ENCODE assay signal across 16 cellular contexts in genomic region chr4:4455199-4455865, GRCh38.
DNase-seq lines count a peak whose midpoint lies in the region; ATAC-seq, FAIRE-seq and TF ChIP-seq lines count a peak whose summit lies in the region.
"Had no signal": no experiment of that assay in that cellular context is flagged by ENCODE, and none has a peak within 500 bp of the region (broad histone marks: within the 10 kb centered on the region; RNA-seq: fewer than 3 reads in every experiment).

No MANE protein-coding gene starts in this region.

- H3K9me2 ChIP-seq in SK-N-SH, result no peaks in the 10 kb centered on the region

- peaks cover 17% of the 10 kb centered on the region for H3F3A ChIP-seq in SK-N-SH (replicated peaks; ENCODE audit: insufficient read depth)

- CTCF ChIA-PET in SK-N-SH (lab: Yijun Ruan, JAX), result interaction anchor here (1.0 to 2.0 kb wide), 8 partner anchors 10 to 76 kb away, joined by 3 to 6 read pairs (median 4); no protein-coding TSS in a partner anchor
- CTCF ChIA-PET in activated CD4-positive, alpha-beta T cell treated with anti-CD3 and anti-CD28 coated beads, Interleukin-2, amount 10 ng/mL, durations not matched to agents 7 days and 5 days (lab: Charles Lee), result no interaction called here

- no peaks in the 10 kb centered on the region for H3K27me3 Mint-ChIP-seq in activated CD4-positive, alpha-beta T cell treated with anti-CD3 and anti-CD28 coated beads, Interleukin-2, amount 10 ng/mL, durations not matched to agents 24 days and 14 days
- H3K27me3 Mint-ChIP-seq in activated CD4-positive, alpha-beta T cell treated with anti-CD3 and anti-CD28 coated beads, Interleukin-2, amount 10 ng/mL, durations not matched to agents 7 days and 5 days, result no peaks in the 10 kb centered on the region
- H3K27me3 Mint-ChIP-seq: dendritic cell treated with granulocyte-macrophage colony-stimulating factor and Interleukin-4, amounts not matched to agents 40 ng/mL and 50 ng/mL, for 4 days had no signal

- H3K27ac ChIP-seq in SK-N-SH (ENCODE audit: low read depth in 2 of 2, low read length in 1 of 2), result peak overlapping the region; percentile 13 to 77; a peak in 3 of 4 replicates
- no peak overlapping the region for H3K27ac ChIP-seq in osteoblast (ENCODE audit: low read depth, low read length)
- H3K27ac ChIP-seq: C4-2B, Peyer's patch had no signal

- H3K4me3 ChIP-seq in SK-N-SH (ENCODE audit: low read depth in 2 of 2, low read length in 1 of 2) (no peak overlapping the region), osteoblast (ENCODE audit: insufficient read depth, low read length) (no peak overlapping the region)
- H3K4me3 ChIP-seq: MG63, Peyer's patch had no signal

- H3K9ac ChIP-seq in SK-N-SH, result no peak overlapping the region

- H3K27me3 ChIP-seq in SK-N-SH (ENCODE audit: insufficient read depth) (no peaks in the 10 kb centered on the region), osteoblast (ENCODE audit: insufficient read depth, low read length) (no peaks in the 10 kb centered on the region)
- H3K27me3 ChIP-seq: MG63, Peyer's patch had no signal

- H3K4me2 ChIP-seq in SK-N-SH (no peak overlapping the region), osteoblast (ENCODE audit: insufficient read depth, low read length) (no peak overlapping the region)

- H4K20me1 ChIP-seq in SK-N-SH (ENCODE audit: insufficient read depth), result no peaks in the 10 kb centered on the region
- peaks cover 4% of the 10 kb centered on the region for H4K20me1 ChIP-seq in osteoblast (ENCODE audit: insufficient read depth, low read length)

- peak in 1 of 2 experiments; percentile 97; a peak in 2 of 4 replicates for TF ChIP-seq EP300 in SK-N-SH (IDR thresholded peaks at IDR 0.05; ENCODE audit: borderline replicate concordance in 1 of 2, low read depth in 1 of 2, low read length in 1 of 2)

- no peak overlapping the region for H3K27ac Mint-ChIP-seq in activated CD4-positive, alpha-beta T cell treated with anti-CD3 and anti-CD28 coated beads, Interleukin-2, amount 10 ng/mL, durations not matched to agents 24 days and 14 days
- H3K27ac Mint-ChIP-seq in activated CD4-positive, alpha-beta T cell treated with anti-CD3 and anti-CD28 coated beads, Interleukin-2, amount 10 ng/mL, durations not matched to agents 7 days and 5 days, result no peak overlapping the region
- H3K27ac Mint-ChIP-seq: dendritic cell treated with granulocyte-macrophage colony-stimulating factor and Interleukin-4, amounts not matched to agents 40 ng/mL and 50 ng/mL, for 4 days had no signal

- no peaks in the 10 kb centered on the region for H3K4me1 Mint-ChIP-seq in activated CD4-positive, alpha-beta T cell treated with anti-CD3 and anti-CD28 coated beads, Interleukin-2, amount 10 ng/mL, durations not matched to agents 24 days and 14 days
- no peaks in the 10 kb centered on the region for H3K4me1 Mint-ChIP-seq in activated CD4-positive, alpha-beta T cell treated with anti-CD3 and anti-CD28 coated beads, Interleukin-2, amount 10 ng/mL, durations not matched to agents 7 days and 5 days

- no peak overlapping the region for H3K4me3 Mint-ChIP-seq in activated CD4-positive, alpha-beta T cell treated with anti-CD3 and anti-CD28 coated beads, Interleukin-2, amount 10 ng/mL, durations not matched to agents 24 days and 14 days
- no peak overlapping the region for H3K4me3 Mint-ChIP-seq in activated CD4-positive, alpha-beta T cell treated with anti-CD3 and anti-CD28 coated beads, Interleukin-2, amount 10 ng/mL, durations not matched to agents 7 days and 5 days
- H3K4me3 Mint-ChIP-seq: dendritic cell treated with granulocyte-macrophage colony-stimulating factor and Interleukin-4, amounts not matched to agents 40 ng/mL and 50 ng/mL, for 4 days had no signal

- TF ChIP-seq CTCF in SK-N-SH (IDR thresholded peaks at IDR 0.05), result no peak
- no peak for TF ChIP-seq CTCF in osteoblast (IDR thresholded peaks at IDR 0.05; ENCODE audit: extremely low read depth, low read depth, low read length)

- H3K9me3 Mint-ChIP-seq in activated CD4-positive, alpha-beta T cell treated with anti-CD3 and anti-CD28 coated beads, Interleukin-2, amount 10 ng/mL, durations not matched to agents 24 days and 14 days, result no peaks in the 10 kb centered on the region
- H3K9me3 Mint-ChIP-seq in activated CD4-positive, alpha-beta T cell treated with anti-CD3 and anti-CD28 coated beads, Interleukin-2, amount 10 ng/mL, durations not matched to agents 7 days and 5 days, result no peaks in the 10 kb centered on the region
- H3K9me3 Mint-ChIP-seq: dendritic cell treated with granulocyte-macrophage colony-stimulating factor and Interleukin-4, amounts not matched to agents 40 ng/mL and 50 ng/mL, for 4 days had no signal

- H3K79me2 ChIP-seq in SK-N-SH (ENCODE audit: insufficient read depth) (no peaks in the 10 kb centered on the region), osteoblast (ENCODE audit: insufficient read depth, low read length) (no peaks in the 10 kb centered on the region)

- intact Hi-C loops in activated CD4-positive, alpha-beta T cell treated with anti-CD3 and anti-CD28 coated beads, Interleukin-2, amount 10 ng/mL, durations not matched to agents 24 days and 14 days (cut with micrococcal nuclease), result no loop called here

- H3K4me1 ChIP-seq in SK-N-SH (ENCODE audit: control insufficient read depth in 1 of 2, insufficient read depth in 2 of 2, low read depth in 1 of 2, low read length in 1 of 2), result peaks cover 9 to 32% of the 10 kb centered on the region in 2 experiments
- peaks cover 12% of the 10 kb centered on the region for H3K4me1 ChIP-seq in osteoblast (ENCODE audit: insufficient read depth, low read length)
- H3K4me1 ChIP-seq: Peyer's patch had no signal

- H3K36me3 Mint-ChIP-seq in activated CD4-positive, alpha-beta T cell treated with anti-CD3 and anti-CD28 coated beads, Interleukin-2, amount 10 ng/mL, durations not matched to agents 24 days and 14 days (ENCODE audit: low read depth), result peaks cover 18% of the 10 kb centered on the region
- peaks cover 7% of the 10 kb centered on the region for H3K36me3 Mint-ChIP-seq in activated CD4-positive, alpha-beta T cell treated with anti-CD3 and anti-CD28 coated beads, Interleukin-2, amount 10 ng/mL, durations not matched to agents 7 days and 5 days (ENCODE audit: low read depth)

- H2AFZ ChIP-seq in SK-N-SH (ENCODE audit: low read depth) (no peak overlapping the region), osteoblast (ENCODE audit: low read length) (no peak overlapping the region)

- peak; percentile 64 for DNase-seq in SK-N-SH
- DNase-seq in GM12891 (ENCODE audit: insufficient read length, low spot score), result no peak
- no peak for DNase-seq in activated CD4-positive, alpha-beta T cell treated with anti-CD3 and anti-CD28 coated beads, Interleukin-2, amount 10 ng/mL, durations not matched to agents 24 days and 14 days
- DNase-seq in activated CD4-positive, alpha-beta T cell treated with anti-CD3 and anti-CD28 coated beads, Interleukin-2, amount 10 ng/mL, durations not matched to agents 7 days and 5 days, result no peak
- DNase-seq in osteoblast (ENCODE audit: insufficient read length, low spot score, missing footprints), result no peak
- DNase-seq: activated CD4-positive, CD25-positive, alpha-beta regulatory T cell treated with anti-CD3 and anti-CD28 coated beads, Interleukin-2, amount 50 U/mL, for 72 hours; activated naive CD4-positive, alpha-beta T cell; glutamatergic neuron; MG63; Peyer's patch; retina had no signal

- POLR2A ChIA-PET in SK-N-SH (lab: Yijun Ruan, JAX), result interaction anchor here (1.4 kb wide), 1 partner anchor 49 kb away, joined by 9 read pairs; no protein-coding TSS in a partner anchor
- POLR2A ChIA-PET in activated CD4-positive, alpha-beta T cell treated with anti-CD3 and anti-CD28 coated beads, Interleukin-2, amount 10 ng/mL, durations not matched to agents 7 days and 5 days (lab: Charles Lee), result no interaction called here

- ATAC-seq in GM18517 (IDR thresholded peaks at IDR 0.05; ENCODE audit: unreplicated experiment), result peak; percentile 85
- peak; percentile 64 for ATAC-seq in GM21576 (IDR thresholded peaks at IDR 0.05; ENCODE audit: unreplicated experiment)
- peak; percentile 86 for ATAC-seq in HG03378 (IDR thresholded peaks at IDR 0.05; ENCODE audit: unreplicated experiment)

- FAIRE-seq in GM12891 (lab: Jason Lieb, UNC), result no peak

- H3K9me3 ChIP-seq in SK-N-SH (no peaks in the 10 kb centered on the region), osteoblast (ENCODE audit: low read depth, low read length) (no peaks in the 10 kb centered on the region)
- H3K9me3 ChIP-seq: MG63, Peyer's patch had no signal

- no peak for TF ChIP-seq POLR2A in GM12891 (IDR thresholded peaks at IDR 0.05; ENCODE audit: low read depth, low read length)

- peak; percentile 41 for TF ChIP-seq RAD21 in SK-N-SH (IDR thresholded peaks at IDR 0.05; ENCODE audit: low read length)

- H3K36me3 ChIP-seq in SK-N-SH (replicated peaks in 1 of 2; ENCODE audit: control insufficient read depth in 1 of 2, insufficient read depth in 2 of 2, low read length in 1 of 2) (peaks cover 25 to 29% of the 10 kb centered on the region in 2 experiments), osteoblast (ENCODE audit: insufficient read depth, low read length) (peaks cover 44% of the 10 kb centered on the region)
- H3K36me3 ChIP-seq: MG63 had no signal

- WGBS in SK-N-SH (ENCODE audit: low lambda C conversion rate), result 67% methylated on average over 3 of the region's 5 CpGs

TF ChIP-seq in SK-N-SH, 30 proteins besides CTCF, POLR2A, EP300 and RAD21 (continues in another document):
- TF ChIP-seq POLR2AphosphoS5 (IDR thresholded peaks at IDR 0.05; ENCODE audit: low read depth, low read length) (peak; percentile 50; the same call in 1 of the 2 replicates), TCF12 (IDR thresholded peaks at IDR 0.05) (peak; percentile 85), TEAD4 (IDR thresholded peaks at IDR 0.05; ENCODE audit: borderline replicate concordance, insufficient read depth) (no peak), ELF1 (IDR thresholded peaks at IDR 0.05) (no peak)

TF ChIP-seq in GM12891, 5 proteins besides CTCF, POLR2A, EP300 and RAD21:
- no peak for TF ChIP-seq PAX5 (IDR thresholded peaks at IDR 0.05; ENCODE audit: insufficient read depth, low read length, severe bottlenecking)
